In the genomic region with DNA sequence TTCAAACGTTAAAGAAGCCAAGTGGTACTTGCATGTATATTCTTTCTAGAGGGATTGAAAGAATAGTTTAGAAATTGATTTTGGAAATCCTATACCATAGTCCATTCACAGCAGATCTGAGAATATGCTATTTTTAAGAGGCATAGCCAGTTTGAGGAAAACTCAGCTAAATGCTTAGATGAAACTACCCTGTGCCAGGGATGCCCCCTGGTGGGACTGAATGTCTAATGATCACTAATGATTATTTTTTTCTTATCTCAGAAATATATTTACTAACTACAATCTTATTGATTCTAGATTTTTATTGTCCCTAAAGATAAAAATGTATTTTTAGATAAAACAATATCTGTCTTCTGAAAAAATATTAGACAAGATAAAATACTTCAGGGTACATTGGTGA, we compare ENCODE assay signal across 11 cellular contexts.
A peak's percentile ranks its signal among the peaks of the same experiment; 100 is the strongest.
DNase-seq lines count a peak whose midpoint lies in the region; ATAC-seq and TF ChIP-seq lines count a peak whose summit lies in the region.
"Had no signal": no experiment of that assay in that cellular context is flagged by ENCODE, and none has a peak within 500 bp of the region (broad histone marks: within the 10 kb centered on the region; RNA-seq: fewer than 3 reads in every experiment).

No MANE protein-coding gene starts in this region.

- H3K23ac ChIP-seq in mesendoderm (ENCODE audit: low read length), result no peak overlapping the region

- H3K36me3 ChIP-seq in mesendoderm (ENCODE audit: control insufficient read depth, insufficient read depth, low read length) (no peaks in the 10 kb centered on the region), spleen (no peaks in the 10 kb centered on the region)

- no peak overlapping the region for H3K9ac ChIP-seq in mesendoderm (ENCODE audit: low read length)

- no peak for TF ChIP-seq CTCF in GM12865 (IDR thresholded peaks at IDR 0.05; ENCODE audit: insufficient read depth, low read depth, low read length, missing control alignments)
- TF ChIP-seq CTCF in chondrocyte (IDR thresholded peaks at IDR 0.05), result peak; percentile 73
- no peak for TF ChIP-seq CTCF in spleen (IDR thresholded peaks at IDR 0.05 in 8 of 11, conservative IDR thresholded peaks at IDR 0.05 in 3 of 11)

- H3K18ac ChIP-seq in mesendoderm (ENCODE audit: low read length), result no peak overlapping the region

- intact Hi-C loops in spleen (cut with DNase I; ENCODE audit: low total_unique reads), result no loop called here

- DNase-seq in GM12865 (ENCODE audit: low read depth) (peak; percentile 8), NCI-H1105 (lab: John Stamatoyannopoulos, UW) (peak; percentile 3), chondrocyte (ENCODE audit: low spot score) (no peak), mesendoderm (peak; percentile 22), SKM-1 (lab: John Stamatoyannopoulos, UW; ENCODE audit: unreplicated experiment) (no peak), spleen (no peak)
- DNase-seq: cerebellar nuclear complex, GF-D8, psoas muscle had no signal

- H3K36me3 Mint-ChIP-seq in chondrocyte (ENCODE audit: low read depth), result no peaks in the 10 kb centered on the region

- H3K4me1 ChIP-seq in mesendoderm (ENCODE audit: control insufficient read depth, low read depth, low read length) (no peaks in the 10 kb centered on the region), spleen (no peaks in the 10 kb centered on the region)
- H3K4me1 ChIP-seq: psoas muscle had no signal

- H2BK120ac ChIP-seq in mesendoderm (ENCODE audit: low read depth, low read length), result no peak overlapping the region

- H3K9me3 Mint-ChIP-seq in chondrocyte (ENCODE audit: low read depth), result no peaks in the 10 kb centered on the region

- no peaks in the 10 kb centered on the region for H3K27me3 ChIP-seq in mesendoderm (ENCODE audit: insufficient read depth, low read length, poor library complexity)
- no peaks in the 10 kb centered on the region for H3K27me3 ChIP-seq in spleen (replicated peaks in 1 of 7)

- no peaks in the 10 kb centered on the region for H3K4me1 Mint-ChIP-seq in chondrocyte (ENCODE audit: low read depth)

- H3K79me1 ChIP-seq in mesendoderm (ENCODE audit: low read length), result no peaks in the 10 kb centered on the region

- H2AK5ac ChIP-seq in mesendoderm (ENCODE audit: low read length), result no peak overlapping the region

- TF ChIP-seq POLR2A in spleen (IDR thresholded peaks at IDR 0.05), result no peak

- H3K27ac ChIP-seq in mesendoderm (ENCODE audit: low read depth, low read length), result no peak overlapping the region
- H3K27ac ChIP-seq in spleen, result no peak overlapping the region
- H3K27ac ChIP-seq: psoas muscle had no signal

- ATAC-seq in HG02678 (IDR thresholded peaks at IDR 0.05; ENCODE audit: unreplicated experiment), result no peak
- no peak for ATAC-seq in HG02970 (IDR thresholded peaks at IDR 0.05; ENCODE audit: low FRiP score, unreplicated experiment)
- ATAC-seq: psoas muscle had no signal

- no peaks in the 10 kb centered on the region for H3K9me3 ChIP-seq in spleen
- H3K9me3 ChIP-seq: psoas muscle had no signal

- H3K27ac Mint-ChIP-seq in chondrocyte (ENCODE audit: unreplicated experiment), result no peak overlapping the region

- H4K5ac ChIP-seq in mesendoderm (ENCODE audit: low read length), result no peak overlapping the region

- no peak overlapping the region for H3K4me2 ChIP-seq in mesendoderm (ENCODE audit: low read length)

- no peaks in the 10 kb centered on the region for H3K79me2 ChIP-seq in mesendoderm (ENCODE audit: control insufficient read depth, insufficient read depth, low read length)

- H3K4ac ChIP-seq in mesendoderm (ENCODE audit: low read depth, low read length), result no peak overlapping the region

- H2BK5ac ChIP-seq in mesendoderm (ENCODE audit: low read length), result no peak overlapping the region

- H3K4me3 ChIP-seq in GM12865 (ENCODE audit: low read depth, low read length) (no peak overlapping the region), mesendoderm (ENCODE audit: low read length) (no peak overlapping the region), spleen (no peak overlapping the region)
- H3K4me3 ChIP-seq: psoas muscle had no signal

- no peak overlapping the region for H4K8ac ChIP-seq in mesendoderm (ENCODE audit: low read depth, low read length)

- no peak overlapping the region for H3K56ac ChIP-seq in mesendoderm (ENCODE audit: low read length)

- H3K27me3 Mint-ChIP-seq in chondrocyte (ENCODE audit: low read depth), result no peaks in the 10 kb centered on the region

- no peak overlapping the region for H3K4me3 Mint-ChIP-seq in chondrocyte (ENCODE audit: unreplicated experiment)

- no peak overlapping the region for H2BK15ac ChIP-seq in mesendoderm (replicated peaks; ENCODE audit: low read depth)

- no CpG with 5 or more reads among the region's 1 CpG for WGBS in mesendoderm (ENCODE audit: extremely low coverage, insufficient coverage, low lambda C conversion rate)
- 5 to 19% (median 14%) methylated on average over 1 of the region's 1 CpG for WGBS in spleen, 5 donors

Comparison
In these comparisons a context has a peak if more than half of its experiments do, and no peak if none do; other contexts are left out.
1. DNase-seq: peak in GM12865 (single experiment), NCI-H1105 (single experiment) and mesendoderm (single experiment); none in chondrocyte (single experiment), SKM-1 (single experiment) and spleen (single experiment).